Comparison of ENCODE assay signal across 24 cellular contexts in genomic region chr16:68306633-68307032, GRCh38.
"Had no signal": no experiment of that assay in that cellular context is flagged by ENCODE, and none has a peak within 500 bp of the region (broad histone marks: within the 10 kb centered on the region; RNA-seq: fewer than 3 reads in every experiment).

No MANE protein-coding gene starts in this region.

- H3K4me2 ChIP-seq: neural progenitor cell had no signal

- H3K9ac ChIP-seq: neural progenitor cell had no signal

- ATAC-seq: activated T-cell treated with anti-CD3 and anti-CD28 coated beads, Interleukin-2, amount 50 U/mL, for 4 hours; heart right ventricle; natural killer cell had no signal

- H3K27me3 ChIP-seq: breast epithelium, esophagus squamous epithelium, heart right ventricle, neural progenitor cell, right atrium auricular region, spleen, testis, transverse colon had no signal

- H2AFZ ChIP-seq: neural progenitor cell had no signal

- H3K36me3 ChIP-seq: breast epithelium had no signal

- H3K27me3 Mint-ChIP-seq: activated B cell treated with CpG ODN at 0.5 μM for 24 hours had no signal

- H3K27ac ChIP-seq: breast epithelium, epithelial cell of prostate, esophagus squamous epithelium, heart right ventricle, neural progenitor cell, right atrium auricular region, spleen, testis, transverse colon had no signal

- H3K9me3 Mint-ChIP-seq: activated B cell treated with CpG ODN at 0.5 μM for 24 hours; activated T-cell treated with anti-CD3 and anti-CD28 coated beads, Interleukin-2, amount 50 U/mL, for 4 hours; natural killer cell; neural progenitor cell had no signal

- H3K27ac Mint-ChIP-seq: activated B cell treated with CpG ODN at 0.5 μM for 24 hours, natural killer cell, neural progenitor cell had no signal

- H3K4me3 Mint-ChIP-seq: activated B cell treated with CpG ODN at 0.5 μM for 24 hours; activated T-cell treated with anti-CD3 and anti-CD28 coated beads, Interleukin-2, amount 50 U/mL, for 4 hours; natural killer cell; neural progenitor cell had no signal

- H3K4me3 ChIP-seq: breast epithelium, esophagus squamous epithelium, heart right ventricle, neural progenitor cell, right atrium auricular region, spleen, testis, transverse colon had no signal

- H3K9me3 ChIP-seq: breast epithelium, esophagus squamous epithelium, heart right ventricle, right atrium auricular region, spleen, testis, transverse colon had no signal

- DNase-seq: activated B cell treated with CpG ODN at 0.5 μM for 24 hours; activated CD4-positive, alpha-beta T cell treated with anti-CD3 and anti-CD28 coated beads, Interleukin-2, amount 50 U/mL, for 1 hour; activated CD8-positive, alpha-beta memory T cell treated with anti-CD3 and anti-CD28 coated beads, Interleukin-2, amount 50 U/mL, for 4 hours; activated effector memory CD4-positive, alpha-beta T cell treated with Interleukin-2 at 50 U/mL for 16 hours; activated naive CD4-positive, alpha-beta T cell treated with Interleukin-2 at 50 U/mL for 16 hours; activated T-cell treated with anti-CD3 and anti-CD28 coated beads, Interleukin-2, amount 50 U/mL, for 4 hours; central memory CD4-positive, alpha-beta T cell; dermis blood vessel endothelial cell; effector CD4-positive, alpha-beta T cell; esophagus squamous epithelium; foreskin melanocyte; heart right ventricle; midbrain; natural killer cell; occipital lobe; spleen; stimulated activated naive CD4-positive, alpha-beta T cell; T-helper 2 cell; testis; transverse colon had no signal
